ENCODE assay signal across 10 cellular contexts in genomic region chr5:122091942-122092600, GRCh38. TPM values are rescaled to one million over a fixed set of nuclear protein-coding genes. Genes with fewer than 3 reads are reported as not detected.
DNase-seq lines count a peak whose midpoint lies in the region; ATAC-seq, FAIRE-seq and TF ChIP-seq lines count a peak whose summit lies in the region.
"Had no signal": no experiment of that assay in that cellular context is flagged by ENCODE, and none has a peak within 500 bp of the region (broad histone marks: within the 10 kb centered on the region; RNA-seq: fewer than 3 reads in every experiment).

No MANE protein-coding gene starts in this region.

- no peak overlapping the region for H3K4me3 ChIP-seq in LNCaP clone FGC (ENCODE audit: low read depth, low read length)
- no peak overlapping the region for H3K4me3 ChIP-seq in body of pancreas

- H3K4me3 Mint-ChIP-seq in Calu3 (ENCODE audit: low read depth, unreplicated experiment), result no peak overlapping the region

- H3K27me3 ChIP-seq in body of pancreas, result no peaks in the 10 kb centered on the region

- no peaks in the 10 kb centered on the region for H3K9me3 Mint-ChIP-seq in Calu3 (ENCODE audit: low read depth, unreplicated experiment)

- TF ChIP-seq CTCF in Calu3 (IDR thresholded peaks at IDR 0.05; ENCODE audit: unreplicated experiment) (peak; percentile 57), LNCaP clone FGC (IDR thresholded peaks at IDR 0.05; ENCODE audit: control insufficient read depth, extremely low read depth, insufficient read depth) (peak; percentile 48), body of pancreas (IDR thresholded peaks at IDR 0.05) (peak in 4 of 7 experiments; percentile 14 to 31 (median 22))

- no peaks in the 10 kb centered on the region for H3K36me3 Mint-ChIP-seq in Calu3 (ENCODE audit: insufficient read depth, unreplicated experiment)

- no peak for ATAC-seq in body of pancreas

- H3K36me3 ChIP-seq in body of pancreas (replicated peaks in 1 of 2; ENCODE audit: insufficient read depth in 1 of 2, low read depth in 2 of 2), result no peaks in the 10 kb centered on the region

- FAIRE-seq in frontal cortex (lab: Jason Lieb, UNC), result no peak
- FAIRE-seq: endometrium had no signal

- H3K27ac Mint-ChIP-seq in Calu3 (ENCODE audit: unreplicated experiment), result no peak overlapping the region

- intact Hi-C loops in Calu3 (cut with micrococcal nuclease; ENCODE audit: unreplicated experiment) (loop anchor here (1.0 kb wide), 1 partner anchor 64 kb away; no protein-coding TSS in a partner anchor), body of pancreas (cut with DNase I) (no loop called here)

- CTCF ChIA-PET in Calu3 (lab: Charles Lee), result interaction anchor here (0.6 to 2.4 kb wide), 7 partner anchors 10 to 1309 kb away, joined by 3 to 25 read pairs (median 5); partner anchors contain the start of genes LOX and ZNF474

- H3K4me1 ChIP-seq in body of pancreas, result no peaks in the 10 kb centered on the region

- H3K27me3 Mint-ChIP-seq in Calu3 (ENCODE audit: unreplicated experiment), result no peaks in the 10 kb centered on the region

- WGBS in body of pancreas, 2 donors, result 38 to 44% methylated on average over 9 of the region's 9 CpGs

- peaks cover 7% of the 10 kb centered on the region for H3K4me1 Mint-ChIP-seq in Calu3 (ENCODE audit: low read depth, unreplicated experiment)

- BruUV-seq in Calu3 (replicated peaks; lab: Mats Ljungman, UMichigan), result no TSS peak

- DNase-seq in Calu3, result no peak
- no peak for DNase-seq in LNCaP clone FGC (ENCODE audit: low read depth)
- DNase-seq in body of pancreas, result no peak
- peak; percentile 30 for DNase-seq in midbrain (lab: John Stamatoyannopoulos, UW)
- DNase-seq in NCI-H2107 (lab: John Stamatoyannopoulos, UW), result no peak
- no peak for DNase-seq in frontal cortex (ENCODE audit: low spot score in 2 of 2)
- no peak for DNase-seq in activated CD4-positive, CD25-positive, alpha-beta regulatory T cell treated with anti-CD3 and anti-CD28 coated beads, Interleukin-2, amount 50 U/mL, for 72 hours
- no peak for DNase-seq in activated T-cell treated with anti-CD3 and anti-CD28 coated beads, Interleukin-2, amount 50 U/mL, for 48 hours
- DNase-seq: stimulated activated CD4-positive, alpha-beta T cell treated with anti-CD3 and anti-CD28 coated beads, Interleukin-2, amount 100 ng/mL, for 48 hours had no signal

- H3K9me3 ChIP-seq in body of pancreas, result no peaks in the 10 kb centered on the region

- no peak for TF ChIP-seq POLR2A in body of pancreas (IDR thresholded peaks at IDR 0.05)

- H3K27ac ChIP-seq in body of pancreas, result no peak overlapping the region

RNA-seq across cellular contexts. Expression of gene LOX, which starts 14.0 kb away (rescaled TPM):
- 3.6 and 8.7 TPM in 2 replicates for total RNA-seq in Calu3 (2022)
- total RNA-seq in body of pancreas, result 10 to 100 TPM in 1 of 2 donors, 1 to 10 TPM in 1; 6.6 to 14.0 TPM
- total RNA-seq in frontal cortex, result 3.3 TPM

RNA-seq across cellular contexts. Expression of gene ZNF474, which starts 37.3 kb away (rescaled TPM):
- total RNA-seq in Calu3 (2022) (0.29 and 0.73 TPM in 2 replicates), body of pancreas (not detected), frontal cortex (1.6 TPM)
